In the genomic region with DNA sequence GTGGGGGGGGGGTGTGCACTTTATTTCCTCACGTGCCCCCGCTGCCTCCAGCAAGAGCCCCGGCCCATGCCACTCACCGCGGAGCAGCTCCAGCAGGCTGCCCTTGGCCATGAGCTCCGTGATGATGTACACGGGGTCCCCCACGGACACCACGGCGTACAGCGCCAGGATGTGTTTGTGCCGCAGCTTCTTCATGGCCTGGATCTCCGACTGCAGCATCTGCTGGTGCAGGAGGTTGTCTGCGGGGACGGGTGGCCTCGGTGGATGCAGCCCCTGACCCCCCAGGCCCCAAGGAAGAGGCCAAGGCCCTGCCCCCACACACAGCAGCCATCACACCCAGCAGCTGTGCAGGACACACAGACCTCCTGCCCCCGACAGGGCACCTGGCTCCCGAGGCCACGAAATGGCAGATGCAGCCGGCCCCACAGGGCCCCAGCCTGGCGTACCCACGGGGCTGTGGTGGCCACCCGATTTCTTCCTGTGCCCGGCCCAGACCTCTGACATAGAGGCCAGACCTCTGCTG, we compare ENCODE assay signal across 29 cellular contexts. TPM values are rescaled to one million over a fixed set of nuclear protein-coding genes. Genes with fewer than 3 reads are reported as not detected.
A peak's percentile ranks its signal among the peaks of the same experiment; 100 is the strongest.
DNase-seq lines count a peak whose midpoint lies in the region; ATAC-seq, FAIRE-seq and TF ChIP-seq lines count a peak whose summit lies in the region.
"Had no signal": no experiment of that assay in that cellular context is flagged by ENCODE, and none has a peak within 500 bp of the region (broad histone marks: within the 10 kb centered on the region; RNA-seq: fewer than 3 reads in every experiment).

No MANE protein-coding gene starts in this region.

- H3K9me3 Mint-ChIP-seq in activated CD4-positive, alpha-beta T cell treated with anti-CD3 and anti-CD28 coated beads for 36 hours (ENCODE audit: low read depth) = no peaks in the 10 kb centered on the region
- H3K9me3 Mint-ChIP-seq in activated CD8-positive, alpha-beta T cell treated with anti-CD3 and anti-CD28 coated beads, Interleukin-2, amount 10 ng/mL, durations not matched to agents 7 days and 5 days (ENCODE audit: insufficient read depth) = no peaks in the 10 kb centered on the region
- H3K9me3 Mint-ChIP-seq: activated CD4-positive, alpha-beta memory T cell treated with anti-CD3 and anti-CD28 coated beads for 36 hours had no signal

- no peak overlapping the region for H2AFZ ChIP-seq in H1 (ENCODE audit: low read length)

- peaks cover 0 to 16% (median 3%) of the 10 kb centered on the region in 4 experiments; a peak in 5 of 7 replicates for H3K4me1 ChIP-seq in H1 (replicated peaks in 1 of 4; ENCODE audit: control insufficient read depth in 3 of 4, insufficient read depth in 4 of 4, low read length in 3 of 4)

- CTCF ChIA-PET in activated CD4-positive, alpha-beta T cell treated with anti-CD3 and anti-CD28 coated beads for 36 hours (lab: Charles Lee) = no interaction called here
- CTCF ChIA-PET in H1 (lab: Charles Lee; ENCODE audit: partially characterized antibody) = interaction anchor here (1.1 to 1.5 kb wide), 3 partner anchors 10 to 223 kb away, joined by 3 read pairs; no protein-coding TSS in a partner anchor
- CTCF ChIA-PET in activated CD8-positive, alpha-beta T cell treated with anti-CD3 and anti-CD28 coated beads, Interleukin-2, amount 10 ng/mL, durations not matched to agents 7 days and 5 days (lab: Charles Lee) = no interaction called here

- no peak overlapping the region for H3K4me2 ChIP-seq in H1 (ENCODE audit: insufficient read depth in 1 of 2, low read depth in 2 of 2, low read length in 2 of 2)

- no peak overlapping the region for H2BK15ac ChIP-seq in H1 (ENCODE audit: low read length)

- H4K8ac ChIP-seq in H1 (ENCODE audit: extremely low read depth, insufficient read depth, low read length) = no peak overlapping the region

- H3K23ac ChIP-seq in H1 (ENCODE audit: insufficient read length) = no peak overlapping the region

- TF ChIP-seq RAD21 in H1 (IDR thresholded peaks at IDR 0.05 in 1 of 2, conservative IDR thresholded peaks at IDR 0.05 in 1 of 2; ENCODE audit: low read depth in 2 of 2, low read length in 2 of 2) = no peak

- H4K5ac ChIP-seq in H1 (ENCODE audit: insufficient read length, low read depth, low read length) = no peak overlapping the region

- no peak overlapping the region for H3K27ac Mint-ChIP-seq in activated CD4-positive, alpha-beta T cell treated with anti-CD3 and anti-CD28 coated beads for 36 hours
- H3K27ac Mint-ChIP-seq in activated CD8-positive, alpha-beta T cell treated with anti-CD3 and anti-CD28 coated beads, Interleukin-2, amount 10 ng/mL, durations not matched to agents 7 days and 5 days = no peak overlapping the region
- H3K27ac Mint-ChIP-seq: activated CD4-positive, alpha-beta memory T cell treated with anti-CD3 and anti-CD28 coated beads for 36 hours; T-helper 17 cell had no signal

- H4K91ac ChIP-seq in H1 (replicated peaks; ENCODE audit: insufficient read length, low read length) = peak overlapping the region; percentile 55

- peaks cover 11% of the 10 kb centered on the region for H3K4me1 Mint-ChIP-seq in activated CD4-positive, alpha-beta T cell treated with anti-CD3 and anti-CD28 coated beads for 36 hours
- H3K4me1 Mint-ChIP-seq in activated CD8-positive, alpha-beta T cell treated with anti-CD3 and anti-CD28 coated beads, Interleukin-2, amount 10 ng/mL, durations not matched to agents 7 days and 5 days (ENCODE audit: low read depth) = peaks cover 9% of the 10 kb centered on the region

- no peak overlapping the region for H3K18ac ChIP-seq in H1 (ENCODE audit: extremely low read depth, low read length)

- no peak overlapping the region for H3K4me3 Mint-ChIP-seq in activated CD4-positive, alpha-beta T cell treated with anti-CD3 and anti-CD28 coated beads for 36 hours
- H3K4me3 Mint-ChIP-seq in activated CD8-positive, alpha-beta T cell treated with anti-CD3 and anti-CD28 coated beads, Interleukin-2, amount 10 ng/mL, durations not matched to agents 7 days and 5 days = no peak overlapping the region
- H3K4me3 Mint-ChIP-seq: activated CD4-positive, alpha-beta memory T cell treated with anti-CD3 and anti-CD28 coated beads for 36 hours; T-helper 17 cell had no signal

- no peak for TF ChIP-seq EP300 in H1 (IDR thresholded peaks at IDR 0.05; ENCODE audit: borderline replicate concordance in 1 of 2, low read depth in 2 of 2, low read length in 2 of 2)

- WGBS in H1 (ENCODE audit: extremely low coverage in 1 of 2, insufficient coverage in 1 of 2, insufficient read length in 1 of 2, insufficient replicate concordance in 2 of 2, low coverage in 1 of 2, low lambda C conversion rate in 2 of 2, missing lambda C conversion rate in 1 of 2), 2 experiments = 89% methylated on average over 24 of the region's 24 CpGs; no CpG with 5 or more reads in 1 of the 2 experiments

- intact Hi-C loops in activated CD4-positive, alpha-beta T cell treated with anti-CD3 and anti-CD28 coated beads for 36 hours (cut with DNase I, micrococcal nuclease) = loop anchor here in 1 of 2 experiments (10.0 kb wide), 2 partner anchors 332 to 532 kb away; a partner anchor contains a TSS

- H3K27me3 ChIP-seq in GM06990 (replicated peaks; ENCODE audit: control insufficient read depth, insufficient read depth, low read length) = no peaks in the 10 kb centered on the region
- H3K27me3 ChIP-seq in H1 (replicated peaks in 1 of 4; ENCODE audit: control insufficient read depth in 3 of 4, extremely low read depth in 1 of 4, insufficient read depth in 3 of 4, low read length in 3 of 4) = no peaks in the 10 kb centered on the region

- H3K23me2 ChIP-seq in H1 (ENCODE audit: low read depth, low read length) = peaks cover 3% of the 10 kb centered on the region; the same call in 1 of the 2 replicates

- peaks cover 0 to 3% of the 10 kb centered on the region in 2 experiments for H4K20me1 ChIP-seq in H1 (replicated peaks in 1 of 2; ENCODE audit: control insufficient read depth in 1 of 2, insufficient read depth in 2 of 2, low read length in 2 of 2)

- H3K4ac ChIP-seq in H1 (replicated peaks; ENCODE audit: insufficient read length, low read depth, low read length) = no peak overlapping the region

- no peak overlapping the region; the same call in 1 of the 2 replicates for H2BK5ac ChIP-seq in H1 (ENCODE audit: low read depth, low read length)

- H3K14ac ChIP-seq in H1 (ENCODE audit: insufficient read length) = no peak overlapping the region

- H3K79me1 ChIP-seq in H1 (ENCODE audit: low read depth, low read length) = no peaks in the 10 kb centered on the region; the same call in 1 of the 2 replicates

- H2BK120ac ChIP-seq in H1 (replicated peaks; ENCODE audit: low read depth, low read length) = no peak overlapping the region

- 0 out of 2 replicates have a peak overlapping the region, but pooled peaks have one; percentile 60 for H2BK12ac ChIP-seq in H1 (ENCODE audit: low read depth, low read length)

- no peaks in the 10 kb centered on the region for H3K36me3 Mint-ChIP-seq in activated CD4-positive, alpha-beta T cell treated with anti-CD3 and anti-CD28 coated beads for 36 hours (ENCODE audit: low read depth)
- no peaks in the 10 kb centered on the region for H3K36me3 Mint-ChIP-seq in activated CD8-positive, alpha-beta T cell treated with anti-CD3 and anti-CD28 coated beads, Interleukin-2, amount 10 ng/mL, durations not matched to agents 7 days and 5 days (ENCODE audit: low read depth)
- H3K36me3 Mint-ChIP-seq: activated CD4-positive, alpha-beta memory T cell treated with anti-CD3 and anti-CD28 coated beads for 36 hours had no signal

- H3K36me3 ChIP-seq in GM06990 (ENCODE audit: control insufficient read depth, insufficient read depth, low read length) (no peaks in the 10 kb centered on the region), H1 (ENCODE audit: control insufficient read depth in 2 of 4, insufficient read depth in 4 of 4, low read length in 3 of 4) (no peaks in the 10 kb centered on the region)
- H3K36me3 ChIP-seq: SJSA1, stomach, transverse colon had no signal

- ATAC-seq in activated CD4-positive, alpha-beta T cell treated with anti-CD3 and anti-CD28 coated beads for 36 hours = no peak
- ATAC-seq in HG03135 (IDR thresholded peaks at IDR 0.05; ENCODE audit: unreplicated experiment) = no peak
- no peak for ATAC-seq in activated CD8-positive, alpha-beta T cell treated with anti-CD3 and anti-CD28 coated beads, Interleukin-2, amount 10 ng/mL, durations not matched to agents 7 days and 5 days
- ATAC-seq in HG03469 (IDR thresholded peaks at IDR 0.05; ENCODE audit: unreplicated experiment) = no peak
- ATAC-seq: T-helper 17 cell had no signal

- POLR2A ChIA-PET in activated CD4-positive, alpha-beta T cell treated with anti-CD3 and anti-CD28 coated beads for 36 hours (lab: Charles Lee) = no interaction called here
- POLR2A ChIA-PET in H1 (lab: Charles Lee; ENCODE audit: partially characterized antibody) = interaction anchor here (7.8 kb wide), 1 partner anchor 10 kb away, joined by 59 read pairs; a partner anchor contains a TSS
- POLR2A ChIA-PET in activated CD8-positive, alpha-beta T cell treated with anti-CD3 and anti-CD28 coated beads, Interleukin-2, amount 10 ng/mL, durations not matched to agents 7 days and 5 days (lab: Charles Lee) = interaction anchor here (1.0 kb wide), 1 partner anchor 11 kb away, joined by 4 read pairs; no protein-coding TSS in a partner anchor

- H3K27me3 Mint-ChIP-seq in activated CD4-positive, alpha-beta T cell treated with anti-CD3 and anti-CD28 coated beads for 36 hours = no peaks in the 10 kb centered on the region
- no peaks in the 10 kb centered on the region for H3K27me3 Mint-ChIP-seq in activated CD8-positive, alpha-beta T cell treated with anti-CD3 and anti-CD28 coated beads, Interleukin-2, amount 10 ng/mL, durations not matched to agents 7 days and 5 days (ENCODE audit: low read depth)
- H3K27me3 Mint-ChIP-seq: activated CD4-positive, alpha-beta memory T cell treated with anti-CD3 and anti-CD28 coated beads for 36 hours; T-helper 17 cell had no signal

- H3K9me3 ChIP-seq in H1 (ENCODE audit: insufficient read depth in 2 of 2, low read depth in 1 of 2, low read length in 1 of 2) = no peaks in the 10 kb centered on the region
- H3K9me3 ChIP-seq: SJSA1, stomach, transverse colon had no signal

- H3K27ac ChIP-seq in H1 (ENCODE audit: low read depth, low read length) = no peak overlapping the region
- H3K27ac ChIP-seq: dorsolateral prefrontal cortex, epithelial cell of prostate, HL-60, SJSA1 had no signal

- no peak overlapping the region for H2BK20ac ChIP-seq in H1 (ENCODE audit: low read length)

- TF ChIP-seq CTCF in GM06990 (IDR thresholded peaks at IDR 0.05; ENCODE audit: insufficient read depth, low read length, poor library complexity, severe bottlenecking) (no peak), H1 (IDR thresholded peaks at IDR 0.05; ENCODE audit: control extremely low read depth in 1 of 3, insufficient read depth in 1 of 3, low read depth in 1 of 3, low read length in 3 of 3) (no peak)

- DNase-seq in activated CD4-positive, alpha-beta T cell treated with anti-CD3 and anti-CD28 coated beads for 36 hours = peak; percentile 7
- DNase-seq in activated CD4-positive, alpha-beta T cell treated with anti-CD3 and anti-CD28 coated beads for 1 hour = no peak
- DNase-seq in GM06990 (ENCODE audit: extremely low read depth, insufficient read length) = peak; percentile 10
- no peak for DNase-seq in H1 (ENCODE audit: low read depth in 1 of 2, low spot score in 2 of 2)
- peak; percentile 65 for DNase-seq in myocyte (ENCODE audit: low read depth)
- DNase-seq in activated CD8-positive, alpha-beta T cell treated with anti-CD3 and anti-CD28 coated beads, Interleukin-2, amount 10 ng/mL, durations not matched to agents 7 days and 5 days = no peak
- DNase-seq: activated CD4-positive, alpha-beta memory T cell treated with anti-CD3 and anti-CD28 coated beads for 36 hours; activated gamma-delta T cell; AML-193; amygdala; caudate nucleus; dorsolateral prefrontal cortex; GOT3; NCI-H1092 treated with DMSO at 0.1 percent for 48 hours; NCI-H2029; NCI-H345; stomach; T-helper 17 cell; transverse colon had no signal

- no peak for TF ChIP-seq POLR2A in H1 (IDR thresholded peaks at IDR 0.05; ENCODE audit: control extremely low read depth in 1 of 2, low read depth in 2 of 2, low read length in 2 of 2)

- H3K4me3 ChIP-seq in GM06990 (replicated peaks; ENCODE audit: low read depth, low read length) = no peak overlapping the region
- H3K4me3 ChIP-seq in H1 (ENCODE audit: extremely low read depth in 1 of 4, insufficient read depth in 2 of 4, low read depth in 3 of 4, low read length in 4 of 4) = no peak overlapping the region
- H3K4me3 ChIP-seq: dorsolateral prefrontal cortex, SJSA1, transverse colon had no signal

- H2AK5ac ChIP-seq in H1 (ENCODE audit: low read depth, low read length) = peak overlapping the region; percentile 83; the same call in 1 of the 2 replicates

- no peak for FAIRE-seq in H1 (lab: Jason Lieb, UNC)

- no peak overlapping the region for H3K9ac ChIP-seq in H1 (replicated peaks in 1 of 4; ENCODE audit: extremely low read depth in 1 of 4, low read depth in 3 of 4, low read length in 3 of 4)

- H3K56ac ChIP-seq in H1 (replicated peaks; ENCODE audit: insufficient read length, low read depth, low read length) = peak overlapping the region; percentile 77

- H3K79me2 ChIP-seq in H1 (ENCODE audit: control insufficient read depth in 1 of 2, insufficient read depth in 2 of 2, low read length in 2 of 2) = no peaks in the 10 kb centered on the region

RNA-seq across cellular contexts. Expression of a gene that starts 4.7 kb away (rescaled TPM):
- under 1 TPM; 0.25 to 0.48 TPM for total RNA-seq in activated CD4-positive, alpha-beta T cell treated with anti-CD3 and anti-CD28 coated beads for 36 hours
- 0.17 and 0.19 TPM in 2 replicates for total RNA-seq in H1 (2021; fragmentation: NEBNext Ultra II Directional; extraction: Animal tissue kit (Norgen Biotek cat#: 25700))
- 0.12 and 0.30 TPM in 2 replicates for polyA plus RNA-seq in H1 (2011; rRNA removed)
- 0.27 TPM for polyA plus RNA-seq in H1 (2011; cell fraction: cytosol; rRNA removed)
- 0.67 TPM for polyA plus RNA-seq in H1 (2011; cell fraction: nucleus; rRNA removed)
- 0.32 to 0.41 TPM (median 0.40 TPM) in 4 replicates for polyA plus RNA-seq in H1 (2012, experiment 1 of 2)
- 0.25 TPM for polyA plus RNA-seq in H1 (2012, experiment 2 of 2)
- polyA plus RNA-seq in H1 (2013, experiment 1 of 2) = 0.08 TPM
- polyA plus RNA-seq in H1 (2013, experiment 2 of 2) = 0.07 TPM
- 0.12 TPM in 1 of 2 replicates, not detected in the other for polyA minus RNA-seq in H1 (2011; rRNA and poly(A)+ RNA removed)
- 0.37 TPM for polyA minus RNA-seq in H1 (2011; cell fraction: cytosol; rRNA and poly(A)+ RNA removed)
- 0.20 TPM for polyA minus RNA-seq in H1 (2011; cell fraction: nucleus; rRNA and poly(A)+ RNA removed)
- 2.1 and 5.2 TPM in 2 replicates for total RNA-seq in myocyte
- 2.3 TPM for polyA plus RNA-seq in myocyte (2012)
- total RNA-seq in activated CD8-positive, alpha-beta T cell treated with anti-CD3 and anti-CD28 coated beads, Interleukin-2, amount 10 ng/mL, durations not matched to agents 7 days and 5 days = under 1 TPM in 1 of 2 experiments, not detected in 1; 0.34 TPM
- total RNA-seq: Daoy, SJSA1 had no signal

RNA-seq across cellular contexts. Expression of a gene that starts 11.9 kb away (rescaled TPM):
- total RNA-seq in activated CD4-positive, alpha-beta T cell treated with anti-CD3 and anti-CD28 coated beads for 36 hours = 100 to 1,000 TPM; 119 to 133 TPM
- total RNA-seq in H1 (2021; fragmentation: NEBNext Ultra II Directional; extraction: Animal tissue kit (Norgen Biotek cat#: 25700)) = 125 and 138 TPM in 2 replicates
- 30.5 and 49.9 TPM in 2 replicates for polyA plus RNA-seq in H1 (2011; rRNA removed)
- 13.6 TPM for polyA plus RNA-seq in H1 (2011; cell fraction: cytosol; rRNA removed)
- polyA plus RNA-seq in H1 (2011; cell fraction: nucleus; rRNA removed) = 40.2 TPM
- polyA plus RNA-seq in H1 (2012, experiment 1 of 2) = 38.8 to 127 TPM (median 112 TPM) in 4 replicates
- 66.7 TPM for polyA plus RNA-seq in H1 (2012, experiment 2 of 2)
- polyA plus RNA-seq in H1 (2013, experiment 1 of 2) = 147 TPM
- polyA plus RNA-seq in H1 (2013, experiment 2 of 2) = 151 TPM
- polyA minus RNA-seq in H1 (2011; rRNA and poly(A)+ RNA removed) = 2.8 and 4.9 TPM in 2 replicates
- 109 TPM for polyA minus RNA-seq in H1 (2011; cell fraction: cytosol; rRNA and poly(A)+ RNA removed)
- polyA minus RNA-seq in H1 (2011; cell fraction: nucleus; rRNA and poly(A)+ RNA removed) = 58.7 TPM
- total RNA-seq in myocyte = 230 and 275 TPM in 2 replicates
- 377 TPM for polyA plus RNA-seq in myocyte (2012)
- total RNA-seq in activated CD8-positive, alpha-beta T cell treated with anti-CD3 and anti-CD28 coated beads, Interleukin-2, amount 10 ng/mL, durations not matched to agents 7 days and 5 days = 100 to 1,000 TPM; 292 to 296 TPM

RNA-seq across cellular contexts. Expression of a gene that starts 15.0 kb away (rescaled TPM):
- not detected for total RNA-seq in activated CD4-positive, alpha-beta T cell treated with anti-CD3 and anti-CD28 coated beads for 36 hours
- 0.29 and 0.76 TPM in 2 replicates for total RNA-seq in H1 (2021; fragmentation: NEBNext Ultra II Directional; extraction: Animal tissue kit (Norgen Biotek cat#: 25700))
- 0.39 and 0.66 TPM in 2 replicates for polyA plus RNA-seq in H1 (2011; rRNA removed)
- 0.36 TPM for polyA plus RNA-seq in H1 (2011; cell fraction: cytosol; rRNA removed)
- 2.9 TPM for polyA plus RNA-seq in H1 (2011; cell fraction: nucleus; rRNA removed)
- polyA plus RNA-seq in H1 (2012, experiment 1 of 2) = 0.23 to 0.46 TPM (median 0.39 TPM) in 4 replicates
- polyA plus RNA-seq in H1 (2012, experiment 2 of 2) = 0.10 TPM
- polyA plus RNA-seq in H1 (2013, experiment 1 of 2) = 0.28 TPM
- polyA plus RNA-seq in H1 (2013, experiment 2 of 2) = 0.15 TPM
- 0.10 TPM in 1 of 2 replicates, not detected in the other for polyA minus RNA-seq in H1 (2011; rRNA and poly(A)+ RNA removed)
- not detected for polyA minus RNA-seq in H1 (2011; cell fraction: cytosol; rRNA and poly(A)+ RNA removed)
- 0.50 TPM for polyA minus RNA-seq in H1 (2011; cell fraction: nucleus; rRNA and poly(A)+ RNA removed)
- not detected in 2 replicates for total RNA-seq in myocyte
- 0.05 TPM for polyA plus RNA-seq in myocyte (2012)
- not detected for total RNA-seq in activated CD8-positive, alpha-beta T cell treated with anti-CD3 and anti-CD28 coated beads, Interleukin-2, amount 10 ng/mL, durations not matched to agents 7 days and 5 days
- total RNA-seq: A172; activated CD4-positive, alpha-beta memory T cell treated with anti-CD3 and anti-CD28 coated beads for 36 hours; Daoy; dorsolateral prefrontal cortex; fibroblast of villous mesenchyme; mucosa of gallbladder; renal cortical epithelial cell; SJSA1; T-helper 17 cell had no signal

RNA-seq across cellular contexts. Expression of a gene that starts 21.4 kb away (rescaled TPM):
- total RNA-seq in activated CD4-positive, alpha-beta T cell treated with anti-CD3 and anti-CD28 coated beads for 36 hours = under 1 TPM; 0.18 to 0.27 TPM
- 2.5 and 2.6 TPM in 2 replicates for total RNA-seq in H1 (2021; fragmentation: NEBNext Ultra II Directional; extraction: Animal tissue kit (Norgen Biotek cat#: 25700))
- polyA plus RNA-seq in H1 (2011; rRNA removed) = 8.8 and 13.5 TPM in 2 replicates
- 9.1 TPM for polyA plus RNA-seq in H1 (2011; cell fraction: cytosol; rRNA removed)
- polyA plus RNA-seq in H1 (2011; cell fraction: nucleus; rRNA removed) = 17.7 TPM
- polyA plus RNA-seq in H1 (2012, experiment 1 of 2) = 2.1 to 3.9 TPM (median 3.5 TPM) in 4 replicates
- polyA plus RNA-seq in H1 (2012, experiment 2 of 2) = 3.5 TPM
- polyA plus RNA-seq in H1 (2013, experiment 1 of 2) = 3.0 TPM
- 2.8 TPM for polyA plus RNA-seq in H1 (2013, experiment 2 of 2)
- polyA minus RNA-seq in H1 (2011; rRNA and poly(A)+ RNA removed) = 2.3 and 2.5 TPM in 2 replicates
- polyA minus RNA-seq in H1 (2011; cell fraction: cytosol; rRNA and poly(A)+ RNA removed) = 4.5 TPM
- polyA minus RNA-seq in H1 (2011; cell fraction: nucleus; rRNA and poly(A)+ RNA removed) = 7.0 TPM
- total RNA-seq in myocyte = 0.75 TPM in 1 of 2 replicates, not detected in the other
- polyA plus RNA-seq in myocyte (2012) = 0.18 TPM
- under 1 TPM; 0.26 to 0.29 TPM for total RNA-seq in activated CD8-positive, alpha-beta T cell treated with anti-CD3 and anti-CD28 coated beads, Interleukin-2, amount 10 ng/mL, durations not matched to agents 7 days and 5 days
- total RNA-seq: Daoy, transverse colon had no signal

RNA-seq across cellular contexts. Expression of a gene that starts 33.6 kb away (rescaled TPM):
- total RNA-seq in activated CD4-positive, alpha-beta T cell treated with anti-CD3 and anti-CD28 coated beads for 36 hours = under 1 TPM; 0.69 to 0.81 TPM
- 25.8 and 27.9 TPM in 2 replicates for total RNA-seq in H1 (2021; fragmentation: NEBNext Ultra II Directional; extraction: Animal tissue kit (Norgen Biotek cat#: 25700))
- polyA plus RNA-seq in H1 (2011; rRNA removed) = 7.4 and 17.5 TPM in 2 replicates
- polyA plus RNA-seq in H1 (2011; cell fraction: cytosol; rRNA removed) = 15.5 TPM
- 33.5 TPM for polyA plus RNA-seq in H1 (2011; cell fraction: nucleus; rRNA removed)
- 25.2 to 45.3 TPM (median 39.3 TPM) in 4 replicates for polyA plus RNA-seq in H1 (2012, experiment 1 of 2)
- 22.6 TPM for polyA plus RNA-seq in H1 (2012, experiment 2 of 2)
- 26.8 TPM for polyA plus RNA-seq in H1 (2013, experiment 1 of 2)
- polyA plus RNA-seq in H1 (2013, experiment 2 of 2) = 25.5 TPM
- polyA minus RNA-seq in H1 (2011; rRNA and poly(A)+ RNA removed) = 6.0 and 11.9 TPM in 2 replicates
- 20.6 TPM for polyA minus RNA-seq in H1 (2011; cell fraction: cytosol; rRNA and poly(A)+ RNA removed)
- 13.6 TPM for polyA minus RNA-seq in H1 (2011; cell fraction: nucleus; rRNA and poly(A)+ RNA removed)
- 456 and 555 TPM in 2 replicates for total RNA-seq in myocyte
- polyA plus RNA-seq in myocyte (2012) = 87.3 TPM
- not detected for total RNA-seq in activated CD8-positive, alpha-beta T cell treated with anti-CD3 and anti-CD28 coated beads, Interleukin-2, amount 10 ng/mL, durations not matched to agents 7 days and 5 days

Comparison
In these comparisons a context has a peak if more than half of its experiments do, and no peak if none do; other contexts are left out.
1. DNase-seq: peak in activated CD4-positive, alpha-beta T cell treated with anti-CD3 and anti-CD28 coated beads for 36 hours (single experiment), GM06990 (single experiment) and myocyte (single experiment); none in activated CD4-positive, alpha-beta T cell treated with anti-CD3 and anti-CD28 coated beads for 1 hour (single experiment), H1 (0 of 2) and activated CD8-positive, alpha-beta T cell treated with anti-CD3 and anti-CD28 coated beads, Interleukin-2, amount 10 ng/mL, durations not matched to agents 7 days and 5 days (single experiment).